ENCODE assay signal across 21 cellular contexts in genomic region chr1:56188855-56189254, GRCh38.
DNase-seq lines count a peak whose midpoint lies in the region; ATAC-seq and TF ChIP-seq lines count a peak whose summit lies in the region.
"Had no signal": no experiment of that assay in that cellular context is flagged by ENCODE, and none has a peak within 500 bp of the region (broad histone marks: within the 10 kb centered on the region; RNA-seq: fewer than 3 reads in every experiment).

No MANE protein-coding gene starts in this region.

- no CpG with 5 or more reads among the region's 3 CpGs for WGBS in neuronal stem cell (ENCODE audit: extremely low coverage in 2 of 2, insufficient read length in 2 of 2, insufficient replicate concordance in 1 of 2), 2 donors

- H2BK15ac ChIP-seq in neuronal stem cell (ENCODE audit: low read length) = no peak overlapping the region

- POLR2A ChIA-PET in PC-3 (lab: Charles Lee; ENCODE audit: unreplicated experiment) = interaction anchor here (0.6 kb wide), 1 partner anchor 78 kb away, joined by 3 read pairs; no protein-coding TSS in a partner anchor

- H3K9me3 ChIP-seq in neuronal stem cell (replicated peaks in 1 of 2; ENCODE audit: control insufficient read depth in 2 of 2, insufficient read depth in 1 of 2, low read depth in 1 of 2, low read length in 2 of 2) = no peaks in the 10 kb centered on the region
- H3K9me3 ChIP-seq in PC-3 (ENCODE audit: low read length) = no peaks in the 10 kb centered on the region
- H3K9me3 ChIP-seq: BLaER1 had no signal

- H4K20me1 ChIP-seq in PC-3 (ENCODE audit: low read length) = no peaks in the 10 kb centered on the region
- H4K20me1 ChIP-seq: BLaER1 had no signal

- H3K27ac ChIP-seq in layer of hippocampus (ENCODE audit: low read depth, low read length) (peak overlapping the region; percentile 10), neuronal stem cell (replicated peaks; ENCODE audit: low read length) (no peak overlapping the region), PC-3 (ENCODE audit: low read length) (no peak overlapping the region)
- H3K27ac ChIP-seq: BLaER1, HL-60 had no signal

- no peak for TF ChIP-seq CTCF in PC-3 (conservative IDR thresholded peaks at IDR 0.05; ENCODE audit: low read depth, low read length)

- H3K9ac ChIP-seq in neuronal stem cell (ENCODE audit: low read depth, low read length, poor library complexity) = no peak overlapping the region
- no peak overlapping the region for H3K9ac ChIP-seq in PC-3 (ENCODE audit: low read length)
- H3K9ac ChIP-seq: BLaER1 had no signal

- intact Hi-C loops in PC-3 (cut with micrococcal nuclease) = no loop called here

- DNase-seq in Ammon's horn (ENCODE audit: low spot score) (peak; percentile 16), ecto neural progenitor cell (ENCODE audit: low spot score) (peak; percentile 53), neuronal stem cell (ENCODE audit: low spot score) (peak; percentile 62), COLO829 (ENCODE audit: low spot score) (no peak), T1000 (lab: John Stamatoyannopoulos, UW) (no peak), PC-3 (no peak)
- DNase-seq in stimulated activated CD4-positive, alpha-beta T cell treated with anti-CD3 and anti-CD28 coated beads, Interleukin-4, amount 100 ng/mL, for 24 hours = no peak
- DNase-seq: Calu3; CD4-positive, alpha-beta memory T cell; EL; HFFc6; Kasumi-1; MM.1S; NCI-H1092; NCI-H2081 treated with DMSO at 0.1 percent for 48 hours; NCI-H748 treated with DMSO at 0.1 percent for 48 hours; NK-92 treated with Interleukin-12 subunit alpha and Interleukin-12 subunit beta, amount 100 ng/mL, for 24 hours had no signal

- no peaks in the 10 kb centered on the region for H3K79me2 ChIP-seq in PC-3 (ENCODE audit: low read length)

- no peak overlapping the region for H3K18ac ChIP-seq in neuronal stem cell (ENCODE audit: low read length)

- H3K4me1 ChIP-seq in neuronal stem cell (ENCODE audit: control insufficient read depth in 2 of 2, insufficient read depth in 1 of 2, low read depth in 1 of 2, low read length in 2 of 2) (peaks cover 18 to 33% of the 10 kb centered on the region in 2 donors), PC-3 (ENCODE audit: insufficient read depth, low read length) (peaks cover 19% of the 10 kb centered on the region)
- H3K4me1 ChIP-seq: BLaER1 had no signal

- no peak overlapping the region for H4K91ac ChIP-seq in neuronal stem cell (ENCODE audit: low read depth, low read length, poor library complexity)

- H2BK12ac ChIP-seq in neuronal stem cell (ENCODE audit: low read length) = no peak overlapping the region

- no peaks in the 10 kb centered on the region for H3F3A ChIP-seq in PC-3 (ENCODE audit: low read length, unreplicated experiment)

- BruUV-seq in PC-3 (replicated peaks; lab: Mats Ljungman, UMichigan) = no TSS peak

- H4K8ac ChIP-seq in neuronal stem cell (ENCODE audit: low read depth, low read length) = no peak overlapping the region

- H2BK5ac ChIP-seq in neuronal stem cell (ENCODE audit: low read length) = no peak overlapping the region

- no peak overlapping the region for H3K4me2 ChIP-seq in neuronal stem cell (ENCODE audit: insufficient read depth, low read length, poor library complexity, severe bottlenecking)
- H3K4me2 ChIP-seq in PC-3 (ENCODE audit: low read length) = no peak overlapping the region
- H3K4me2 ChIP-seq: BLaER1 had no signal

- H3K23ac ChIP-seq in neuronal stem cell (ENCODE audit: low read depth, low read length, poor library complexity) = no peak overlapping the region

- no peak overlapping the region for H2BK120ac ChIP-seq in neuronal stem cell (ENCODE audit: low read depth, low read length)

- H3K79me1 ChIP-seq in neuronal stem cell (ENCODE audit: low read depth, low read length) = no peaks in the 10 kb centered on the region

- ATAC-seq in PC-3 = no peak

- H3K14ac ChIP-seq in neuronal stem cell (ENCODE audit: low read length) = no peak overlapping the region

- no peak overlapping the region for H2AK5ac ChIP-seq in neuronal stem cell (ENCODE audit: low read depth, low read length)

- CTCF ChIA-PET in PC-3 (lab: Charles Lee) = no interaction called here

- no peaks in the 10 kb centered on the region for H3K27me3 ChIP-seq in layer of hippocampus (ENCODE audit: control insufficient read depth, insufficient read depth, low read length)
- H3K27me3 ChIP-seq in neuronal stem cell (ENCODE audit: control insufficient read depth in 3 of 3, insufficient read depth in 3 of 3, low read depth in 1 of 3, low read length in 3 of 3) = no peaks in the 10 kb centered on the region
- no peaks in the 10 kb centered on the region for H3K27me3 ChIP-seq in PC-3 (ENCODE audit: low read length)
- H3K27me3 ChIP-seq: BLaER1 had no signal

- no peaks in the 10 kb centered on the region for H3K9me2 ChIP-seq in PC-3 (replicated peaks; ENCODE audit: low read length)

- peak overlapping the region; percentile 36 for H2AFZ ChIP-seq in neuronal stem cell (ENCODE audit: low read length)
- H2AFZ ChIP-seq in PC-3 (ENCODE audit: low read length) = no peak overlapping the region

- H3K36me3 ChIP-seq in neuronal stem cell (replicated peaks in 1 of 2; ENCODE audit: control insufficient read depth in 2 of 2, insufficient read depth in 2 of 2, low read length in 2 of 2) (no peaks in the 10 kb centered on the region), PC-3 (ENCODE audit: low read depth, low read length) (no peaks in the 10 kb centered on the region)
- H3K36me3 ChIP-seq: BLaER1 had no signal

- H3K4me3 ChIP-seq in neuronal stem cell (ENCODE audit: low read length in 2 of 2) (no peak overlapping the region), PC-3 (ENCODE audit: low read length) (no peak overlapping the region)
- H3K4me3 ChIP-seq: BLaER1, GM12878 had no signal

- H3K4ac ChIP-seq in neuronal stem cell (ENCODE audit: low read length) = no peak overlapping the region

Comparison
In these comparisons a context has a peak if more than half of its experiments do, and no peak if none do; other contexts are left out.
1. DNase-seq: peak in Ammon's horn (single experiment), ecto neural progenitor cell (single experiment) and neuronal stem cell (single experiment); none in COLO829 (single experiment), T1000 (single experiment), stimulated activated CD4-positive, alpha-beta T cell treated with anti-CD3 and anti-CD28 coated beads, Interleukin-4, amount 100 ng/mL, for 24 hours (single experiment) and PC-3 (single experiment).